ENCODE assay signal across 9 cellular contexts in the genomic region with DNA sequence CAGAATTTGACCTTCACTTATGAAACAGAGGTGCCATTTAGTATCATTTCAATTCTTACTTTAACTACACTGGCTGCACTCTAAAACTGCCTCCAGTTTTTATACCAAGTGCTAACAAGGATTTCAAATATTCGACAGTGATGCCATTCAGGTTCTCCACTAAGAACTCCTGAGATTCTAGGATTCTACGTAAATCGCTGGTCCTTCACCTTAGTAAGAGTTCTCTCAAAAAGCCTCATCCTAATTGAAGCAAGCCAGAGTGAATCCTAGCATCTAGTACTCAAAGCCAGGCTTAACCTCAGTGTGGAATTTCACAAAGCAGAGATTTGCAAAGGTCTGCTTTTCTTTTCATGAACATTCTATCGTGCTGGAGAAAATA. TPM values are rescaled to one million over a fixed set of nuclear protein-coding genes. Genes with fewer than 3 reads are reported as not detected.
DNase-seq lines count a peak whose midpoint lies in the region; ATAC-seq and TF ChIP-seq lines count a peak whose summit lies in the region.
"Had no signal": no experiment of that assay in that cellular context is flagged by ENCODE, and none has a peak within 500 bp of the region (broad histone marks: within the 10 kb centered on the region; RNA-seq: fewer than 3 reads in every experiment).

No MANE protein-coding gene starts in this region.

- peaks cover 35% of the 10 kb centered on the region; the same call in 1 of the 2 replicates for H3K79me2 ChIP-seq in OCI-LY7 (ENCODE audit: insufficient read depth, low read depth, low read length)

- no peak overlapping the region for H2AFZ ChIP-seq in OCI-LY7 (ENCODE audit: low read length)

- peaks cover 62% of the 10 kb centered on the region for H3K36me3 ChIP-seq in effector memory CD4-positive, alpha-beta T cell (ENCODE audit: control insufficient read depth, insufficient read depth, low read length)
- peaks cover 71% of the 10 kb centered on the region for H3K36me3 ChIP-seq in OCI-LY7 (ENCODE audit: insufficient read depth, low read length)

- no TSS peak for BruUV-seq in OCI-LY7 (replicated peaks; lab: Mats Ljungman, UMichigan)

- DNase-seq in AG09309 (ENCODE audit: low read depth) (no peak), NAMALWA (ENCODE audit: low spot score) (peak; percentile 12), nephron progenitor cell (no peak), NCI-H524 (lab: John Stamatoyannopoulos, UW) (no peak), nucleus accumbens (lab: John Stamatoyannopoulos, UW) (no peak), OCI-LY7 (ENCODE audit: low spot score) (no peak)
- no peak for DNase-seq in effector memory CD4-positive, alpha-beta T cell
- DNase-seq: hypothalamus had no signal

- H3K27me3 ChIP-seq in effector memory CD4-positive, alpha-beta T cell (replicated peaks; ENCODE audit: control insufficient read depth, insufficient read depth, low read length, poor library complexity, severe bottlenecking) = no peaks in the 10 kb centered on the region

- H3K27me3 Mint-ChIP-seq in nephron progenitor cell (ENCODE audit: low read depth, poor library complexity) = peaks cover 12% of the 10 kb centered on the region

- H3K4me1 Mint-ChIP-seq in nephron progenitor cell = peaks cover 54% of the 10 kb centered on the region

- peaks cover 20% of the 10 kb centered on the region for H4K20me1 ChIP-seq in OCI-LY7 (ENCODE audit: insufficient read depth, low read length)

- peak overlapping the region; percentile 99 for H3K4me3 Mint-ChIP-seq in nephron progenitor cell

- ATAC-seq in GM18870 (IDR thresholded peaks at IDR 0.05; ENCODE audit: unreplicated experiment) = no peak

- no peaks in the 10 kb centered on the region for H3K9me3 ChIP-seq in effector memory CD4-positive, alpha-beta T cell (ENCODE audit: control insufficient read depth, low read length)
- H3K9me3 ChIP-seq in OCI-LY7 (ENCODE audit: low read length) = no peaks in the 10 kb centered on the region

- intact Hi-C loops in OCI-LY7 (cut with micrococcal nuclease; ENCODE audit: unreplicated experiment) = no loop called here

- POLR2A ChIA-PET in OCI-LY7 (lab: Charles Lee) = interaction anchor here (1.4 kb wide), 1 partner anchor 13 kb away, joined by 4 read pairs; no protein-coding TSS in a partner anchor

- CTCF ChIA-PET in OCI-LY7 (lab: Charles Lee; ENCODE audit: unreplicated experiment) = no interaction called here

- H3K27ac Mint-ChIP-seq in nephron progenitor cell = no peak overlapping the region

- peaks cover 38% of the 10 kb centered on the region for H3K4me1 ChIP-seq in effector memory CD4-positive, alpha-beta T cell (ENCODE audit: control insufficient read depth, insufficient read depth, low read length, poor library complexity, severe bottlenecking)
- peaks cover 24% of the 10 kb centered on the region for H3K4me1 ChIP-seq in OCI-LY7 (ENCODE audit: insufficient read depth, low read length, poor library complexity, severe bottlenecking)

- H3K4me2 ChIP-seq in OCI-LY7 (ENCODE audit: low read length) = no peak overlapping the region

- no peaks in the 10 kb centered on the region for H3K9me2 ChIP-seq in OCI-LY7 (ENCODE audit: insufficient read depth, low read length)

- peaks cover 61% of the 10 kb centered on the region for H3K36me3 Mint-ChIP-seq in nephron progenitor cell (ENCODE audit: low read depth)

- TF ChIP-seq CTCF in AG09309 (IDR thresholded peaks at IDR 0.05; ENCODE audit: control insufficient read depth, insufficient read depth, low read depth, low read length, missing control alignments) = no peak
- TF ChIP-seq CTCF in nephron progenitor cell (IDR thresholded peaks at IDR 0.05) = no peak
- no peak for TF ChIP-seq CTCF in OCI-LY7 (conservative IDR thresholded peaks at IDR 0.05; ENCODE audit: low read length)

- peak overlapping the region; percentile 6 for H3K27ac ChIP-seq in effector memory CD4-positive, alpha-beta T cell (ENCODE audit: insufficient read depth, low read length, poor library complexity, severe bottlenecking)
- H3K27ac ChIP-seq in OCI-LY7 (ENCODE audit: low read depth, low read length, poor library complexity, severe bottlenecking) = no peak overlapping the region

- H3K9me3 Mint-ChIP-seq in nephron progenitor cell = no peaks in the 10 kb centered on the region

- peak overlapping the region; percentile 88 for H3K4me3 ChIP-seq in AG09309 (ENCODE audit: control insufficient read depth, low read depth, low read length)
- H3K4me3 ChIP-seq in effector memory CD4-positive, alpha-beta T cell (ENCODE audit: insufficient read depth, low read depth, low read length, poor library complexity, severe bottlenecking) = peak overlapping the region; percentile 11
- H3K4me3 ChIP-seq in OCI-LY7 (ENCODE audit: low read depth, low read length, poor library complexity, severe bottlenecking) = no peak overlapping the region

RNA-seq across cellular contexts. Expression of a gene that starts 3.5 kb away (rescaled TPM):
- total RNA-seq in OCI-LY7 (2014; rRNA removed; shearing (Covaris generic)) = 66.2 and 70.5 TPM in 2 replicates
- total RNA-seq in OCI-LY7 (2022) = 93.5 and 107 TPM in 2 replicates
